ENCODE assay signal across 19 cellular contexts in the genomic region with DNA sequence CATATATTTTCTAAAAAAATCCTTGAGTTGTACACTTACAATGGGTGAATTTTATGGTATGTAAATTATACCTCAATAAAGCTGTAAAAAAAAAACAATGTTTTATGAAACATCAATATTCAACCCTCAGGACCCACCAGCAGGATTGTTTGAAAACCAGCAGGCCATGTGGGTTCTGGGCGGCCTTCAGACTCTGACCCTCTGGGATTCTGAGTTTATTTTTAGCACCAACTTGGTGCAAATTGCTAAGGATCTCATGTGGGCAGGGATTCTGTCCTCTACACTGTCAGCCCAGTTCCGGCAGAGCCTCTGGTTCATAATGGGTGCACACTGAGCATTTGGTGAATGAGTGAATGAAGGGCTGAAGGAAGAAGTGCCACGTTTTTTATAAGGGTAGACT. TPM values are rescaled to one million over a fixed set of nuclear protein-coding genes. Genes with fewer than 3 reads are reported as not detected.
A peak's percentile ranks its signal among the peaks of the same experiment; 100 is the strongest.
DNase-seq lines count a peak whose midpoint lies in the region; ATAC-seq, FAIRE-seq and TF ChIP-seq lines count a peak whose summit lies in the region.
"Had no signal": no experiment of that assay in that cellular context is flagged by ENCODE, and none has a peak within 500 bp of the region (broad histone marks: within the 10 kb centered on the region; RNA-seq: fewer than 3 reads in every experiment).

No MANE protein-coding gene starts in this region.

- TF ChIP-seq CTCF in PC-3 (conservative IDR thresholded peaks at IDR 0.05; ENCODE audit: low read depth, low read length) (no peak), mucosa of descending colon (IDR thresholded peaks at IDR 0.05) (no peak), coronary artery (IDR thresholded peaks at IDR 0.05) (no peak)

- H4K20me1 ChIP-seq in PC-3 (ENCODE audit: low read length), result no peaks in the 10 kb centered on the region

- POLR2A ChIA-PET in PC-3 (lab: Charles Lee; ENCODE audit: unreplicated experiment), result no interaction called here

- DNase-seq in PC-3 (no peak), mucosa of descending colon (peak; percentile 63 to 74 (median 70)), T-helper 2 cell (no peak), coronary artery (ENCODE audit: low spot score) (no peak), NCI-H1694 treated with DMSO at 0.1 percent for 48 hours (lab: John Stamatoyannopoulos, UW) (no peak)
- DNase-seq: BE2C; CD8-positive, alpha-beta T cell; COR-L47; DND-41; GDM1 had no signal

- no peaks in the 10 kb centered on the region for H3K9me2 ChIP-seq in PC-3 (replicated peaks; ENCODE audit: low read length)

- no TSS peak for BruUV-seq in PC-3 (replicated peaks; lab: Mats Ljungman, UMichigan)

- H3K4me1 ChIP-seq in PC-3 (ENCODE audit: insufficient read depth, low read length) (peaks cover 35% of the 10 kb centered on the region), mucosa of descending colon (ENCODE audit: low read depth) (peaks cover 25% of the 10 kb centered on the region)
- H3K4me1 ChIP-seq: BE2C had no signal

- H3K4me3 ChIP-seq in PC-3 (ENCODE audit: low read length), result no peak overlapping the region
- no peak overlapping the region for H3K4me3 ChIP-seq in mucosa of descending colon
- H3K4me3 ChIP-seq in coronary artery, result no peak overlapping the region

- no peaks in the 10 kb centered on the region for H3K79me2 ChIP-seq in PC-3 (ENCODE audit: low read length)

- H3F3A ChIP-seq in PC-3 (ENCODE audit: low read length, unreplicated experiment), result peaks cover 4% of the 10 kb centered on the region

- H3K27ac ChIP-seq in PC-3 (ENCODE audit: low read length), result peak overlapping the region; percentile 97
- no peak overlapping the region for H3K27ac ChIP-seq in coronary artery
- H3K27ac ChIP-seq: C4-2B had no signal

- intact Hi-C loops in PC-3 (cut with micrococcal nuclease) (no loop called here), mucosa of descending colon (cut with DNase I, micrococcal nuclease) (no loop called here)

- no peak for ATAC-seq in PC-3
- ATAC-seq in mucosa of descending colon, result peak; percentile 83
- no peak for ATAC-seq in GM19395 (IDR thresholded peaks at IDR 0.05; ENCODE audit: unreplicated experiment)
- ATAC-seq: CD8-positive, alpha-beta T cell; HCT116 had no signal

- H2AFZ ChIP-seq in PC-3 (ENCODE audit: low read length), result no peak overlapping the region

- no peak overlapping the region for H3K4me2 ChIP-seq in PC-3 (ENCODE audit: low read length)

- peak; percentile 33 for FAIRE-seq in colon (lab: Jason Lieb, UNC)
- FAIRE-seq: A204.1, D721Med, GM12892, GM19239, H54 had no signal

- H3K9ac ChIP-seq in PC-3 (ENCODE audit: low read length), result no peak overlapping the region

- no peaks in the 10 kb centered on the region for H3K27me3 ChIP-seq in PC-3 (ENCODE audit: low read length)
- H3K27me3 ChIP-seq: BE2C had no signal

- CTCF ChIA-PET in PC-3 (lab: Charles Lee), result no interaction called here

- H3K36me3 ChIP-seq in PC-3 (ENCODE audit: low read depth, low read length), result no peaks in the 10 kb centered on the region
- H3K36me3 ChIP-seq in mucosa of descending colon (ENCODE audit: low read depth), result no peaks in the 10 kb centered on the region
- H3K36me3 ChIP-seq: BE2C had no signal

- no peaks in the 10 kb centered on the region for H3K9me3 ChIP-seq in PC-3 (ENCODE audit: low read length)
- H3K9me3 ChIP-seq in mucosa of descending colon, result no peaks in the 10 kb centered on the region
- H3K9me3 ChIP-seq: BE2C had no signal

RNA-seq across cellular contexts. Expression of gene TSEN2, which starts 24.1 kb away (rescaled TPM):
- 40.2 and 51.0 TPM in 2 replicates for total RNA-seq in PC-3 (2014; rRNA removed)
- total RNA-seq in mucosa of descending colon, result 10 to 100 TPM; 18.2 to 29.7 (median 28.8) TPM

Comparison
In these comparisons a context has a peak if more than half of its experiments do, and no peak if none do; other contexts are left out.
1. DNase-seq: peak in mucosa of descending colon (3 of 3); none in PC-3 (single experiment), T-helper 2 cell (0 of 5), coronary artery (single experiment) and NCI-H1694 treated with DMSO at 0.1 percent for 48 hours (single experiment).